Comparison of ENCODE assay signal across 8 cellular contexts in the genomic region with DNA sequence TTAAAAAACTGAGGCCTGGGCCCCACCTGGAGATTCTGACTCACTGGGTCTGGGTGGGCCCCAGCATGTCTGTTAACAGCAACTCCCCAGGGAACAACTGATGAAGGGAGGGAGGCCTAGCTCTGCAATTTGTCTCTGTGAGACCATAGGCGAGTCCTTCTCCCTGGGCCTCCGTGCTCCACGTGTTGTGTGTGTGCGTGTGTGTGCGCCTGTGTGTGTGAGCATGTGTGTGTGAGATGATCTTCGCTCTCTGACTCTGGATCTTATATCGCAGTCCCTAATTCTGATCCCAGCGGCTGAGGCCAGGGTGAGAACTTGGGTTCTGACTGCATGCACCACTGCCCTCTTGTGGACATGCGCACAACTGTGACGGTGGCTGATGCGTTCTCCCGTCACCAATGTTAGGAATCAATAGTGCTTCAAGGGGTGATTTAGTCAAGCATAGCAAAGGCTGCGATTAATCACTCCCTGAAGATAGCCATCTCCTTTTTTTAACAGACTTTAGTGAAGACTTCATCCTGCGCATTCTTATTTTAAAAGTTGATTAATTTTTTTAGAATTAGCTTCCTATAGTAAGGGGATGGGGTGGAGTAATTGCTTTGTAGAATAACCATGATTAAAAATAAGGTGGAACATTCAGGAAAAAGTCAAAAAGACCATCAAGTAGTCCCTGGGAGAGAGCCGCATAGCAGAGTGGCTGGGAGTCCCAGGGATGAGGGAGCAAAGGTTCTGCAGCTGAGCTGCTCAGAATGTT.
DNase-seq lines count a peak whose midpoint lies in the region; ATAC-seq and TF ChIP-seq lines count a peak whose summit lies in the region.

No MANE protein-coding gene starts in this region.

- TF ChIP-seq CTCF in RWPE2 (IDR thresholded peaks at IDR 0.05; ENCODE audit: poor library complexity, severe bottlenecking) (peak; percentile 88), gastroesophageal sphincter (IDR thresholded peaks at IDR 0.05) (peak; percentile 82 to 93 (median 88)), parathyroid adenoma (IDR thresholded peaks at IDR 0.05) (peak; percentile 64), tibial artery (IDR thresholded peaks at IDR 0.05) (peak; percentile 81 to 85)

- no peak overlapping the region for H3K27ac ChIP-seq in GM23248
- no peak overlapping the region for H3K27ac ChIP-seq in RWPE2 (ENCODE audit: poor library complexity, severe bottlenecking)
- H3K27ac ChIP-seq in gastroesophageal sphincter, result peak overlapping the region in 1 of 4 donors; percentile 55
- H3K27ac ChIP-seq in parathyroid adenoma, result no peak overlapping the region
- peak overlapping the region in 1 of 2 donors; percentile 26 for H3K27ac ChIP-seq in tibial artery

- H3K9me3 ChIP-seq in GM23248 (ENCODE audit: low read depth) (no peaks in the 10 kb centered on the region), RWPE2 (ENCODE audit: severe bottlenecking) (no peaks in the 10 kb centered on the region), gastroesophageal sphincter (no peaks in the 10 kb centered on the region), parathyroid adenoma (ENCODE audit: control insufficient read depth, low read length) (no peaks in the 10 kb centered on the region), tibial artery (no peaks in the 10 kb centered on the region)

- intact Hi-C loops in tibial artery (cut with DNase I; ENCODE audit: low total_unique reads), result loop anchor here (2.0 kb wide), 1 partner anchor 137 kb away; no protein-coding TSS in a partner anchor

- DNase-seq in Daoy (ENCODE audit: low read depth), result peak; percentile 84
- DNase-seq in GM23248, result peak; percentile 89
- peak; percentile 77 for DNase-seq in LHCN-M2 (ENCODE audit: low read depth)
- DNase-seq in RWPE2 (ENCODE audit: low spot score), result no peak
- DNase-seq in activated T-helper 9 cell treated with anti-CD3 and anti-CD28 coated beads, Interleukin-2, amount 50 U/mL, for 16 hours (ENCODE audit: low read depth), result peak; percentile 62
- DNase-seq in tibial artery, result peak; percentile 80 to 85

- H3K4me2 ChIP-seq in GM23248 (ENCODE audit: unreplicated experiment) (no peak overlapping the region), parathyroid adenoma (ENCODE audit: low read length) (no peak overlapping the region)

- 15 to 16% methylated on average over 15 of the region's 15 CpGs for WGBS in GM23248 (ENCODE audit: low coverage in 1 of 2, low lambda C conversion rate in 2 of 2, missing lambda C conversion rate in 2 of 2), 2 experiments
- 11 to 34% methylated on average over 9 of the region's 15 CpGs for WGBS in gastroesophageal sphincter (ENCODE audit: low coverage in 1 of 2), 2 donors

- H3K4me3 ChIP-seq in GM23248 (no peak overlapping the region), RWPE2 (ENCODE audit: severe bottlenecking) (no peak overlapping the region), gastroesophageal sphincter (no peak overlapping the region), parathyroid adenoma (ENCODE audit: low read depth, low read length) (no peak overlapping the region), tibial artery (no peak overlapping the region)

- peaks cover 16% of the 10 kb centered on the region; the same call in 1 of the 2 replicates for H3F3A ChIP-seq in GM23248 (ENCODE audit: insufficient read depth)

- ATAC-seq in RWPE2 (ENCODE audit: low read depth), result peak; percentile 94
- peak; percentile 86 for ATAC-seq in gastroesophageal sphincter

- no peak for TF ChIP-seq EP300 in gastroesophageal sphincter (IDR thresholded peaks at IDR 0.05)

- in situ Hi-C loops in GM23248 (cut with MboI), result loop anchor here (5.0 to 25.0 kb wide), 2 partner anchors 145 to 1535 kb away; a partner anchor contains a TSS

- H3K79me2 ChIP-seq in GM23248 (ENCODE audit: insufficient read depth), result no peaks in the 10 kb centered on the region
- H3K79me2 ChIP-seq in parathyroid adenoma, result no peaks in the 10 kb centered on the region

- H2AFZ ChIP-seq in GM23248 (no peak overlapping the region), parathyroid adenoma (no peak overlapping the region)

- no peaks in the 10 kb centered on the region for H3K9me2 ChIP-seq in GM23248 (ENCODE audit: insufficient read depth)

- H3K4me1 ChIP-seq in GM23248 (ENCODE audit: insufficient read depth) (peaks cover 22% of the 10 kb centered on the region), RWPE2 (ENCODE audit: insufficient read depth, poor library complexity, severe bottlenecking) (no peaks in the 10 kb centered on the region), gastroesophageal sphincter (peaks cover 0 to 27% (median 6%) of the 10 kb centered on the region in 3 donors), parathyroid adenoma (no peaks in the 10 kb centered on the region), tibial artery (peaks cover 0 to 22% (median 8%) of the 10 kb centered on the region in 4 donors)

- no peaks in the 10 kb centered on the region for H4K20me1 ChIP-seq in GM23248 (ENCODE audit: insufficient read depth)

- H3K9ac ChIP-seq in GM23248 (0 out of 2 replicates have a peak overlapping the region, but pooled peaks have one; percentile 6), parathyroid adenoma (no peak overlapping the region)

- H3K36me3 ChIP-seq in GM23248 (ENCODE audit: low read depth) (no peaks in the 10 kb centered on the region), RWPE2 (ENCODE audit: low read depth) (no peaks in the 10 kb centered on the region), gastroesophageal sphincter (no peaks in the 10 kb centered on the region), parathyroid adenoma (ENCODE audit: control insufficient read depth, insufficient read depth, low read length) (no peaks in the 10 kb centered on the region), tibial artery (no peaks in the 10 kb centered on the region)

- no peaks in the 10 kb centered on the region for H3K27me3 ChIP-seq in GM23248 (replicated peaks; ENCODE audit: insufficient read depth)
- no peaks in the 10 kb centered on the region for H3K27me3 ChIP-seq in RWPE2 (ENCODE audit: insufficient read depth, poor library complexity, severe bottlenecking)
- no peaks in the 10 kb centered on the region for H3K27me3 ChIP-seq in gastroesophageal sphincter
- no peaks in the 10 kb centered on the region for H3K27me3 ChIP-seq in parathyroid adenoma (ENCODE audit: control insufficient read depth, insufficient read depth, low read length)
- no peaks in the 10 kb centered on the region for H3K27me3 ChIP-seq in tibial artery

- TF ChIP-seq POLR2A in gastroesophageal sphincter (IDR thresholded peaks at IDR 0.05), result no peak
